Comparison of ENCODE assay signal across 20 cellular contexts in the genomic region with DNA sequence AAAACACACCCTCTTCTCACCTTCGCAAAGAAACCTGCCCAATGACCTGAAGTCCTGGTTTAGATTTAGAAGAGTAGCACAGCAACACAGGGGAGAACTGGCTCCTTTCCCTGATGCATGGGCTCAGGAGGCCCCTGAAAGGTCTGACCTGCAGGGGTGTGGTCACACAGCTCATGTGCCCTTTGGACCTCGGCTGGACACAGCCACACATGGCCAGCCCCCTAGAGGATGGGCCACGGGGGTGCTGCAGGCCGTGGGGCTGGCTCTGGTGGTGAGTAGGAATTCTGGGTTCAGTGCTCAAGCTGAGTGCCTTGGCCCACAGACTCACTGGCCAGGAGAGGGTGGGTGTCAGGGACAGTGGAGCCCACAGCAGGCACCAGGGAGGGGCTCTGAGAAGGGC.
DNase-seq lines count a peak whose midpoint lies in the region; ATAC-seq, FAIRE-seq and TF ChIP-seq lines count a peak whose summit lies in the region.
"Had no signal": no experiment of that assay in that cellular context is flagged by ENCODE, and none has a peak within 500 bp of the region (broad histone marks: within the 10 kb centered on the region; RNA-seq: fewer than 3 reads in every experiment).

No MANE protein-coding gene starts in this region.

- no peak for TF ChIP-seq POLR2A in HepG2 (IDR thresholded peaks at IDR 0.05; ENCODE audit: insufficient read depth in 1 of 2, low read depth in 2 of 2, low read length in 2 of 2)

- DNase-seq in HuH-7 (ENCODE audit: low spot score) (peak; percentile 54), HuH-7.5 (ENCODE audit: low spot score) (peak; percentile 18), HepG2 (ENCODE audit: low spot score) (peak; percentile 55), upper lobe of right lung (no peak), small intestine (no peak), omental fat pad (ENCODE audit: low spot score) (no peak)
- no peak for DNase-seq in activated T-helper 1 cell treated with anti-CD3 and anti-CD28 coated beads, Interleukin-12 subunit alpha, Interleukin-12 subunit beta, Interleukin-2, Interleukin-4 antibody, amounts not matched to agents 30 ng/mL and 10 ng/mL and 1 ng/mL, durations not matched to agents 14 hours and 24 hours and 36 hours (ENCODE audit: low spot score)
- DNase-seq: ACHN; BE2C; C1 segment of cervical spinal cord; Caco-2; CD4-positive, alpha-beta T cell; H9 had no signal

- peak; percentile 41 for TF ChIP-seq CTCF in HepG2 (CRISPR knock-in tag; IDR thresholded peaks at IDR 0.05)
- no peak for TF ChIP-seq CTCF in upper lobe of right lung (IDR thresholded peaks at IDR 0.05)
- TF ChIP-seq CTCF in omental fat pad (IDR thresholded peaks at IDR 0.05) = no peak

- intact Hi-C loops in HepG2 (cut with micrococcal nuclease; ENCODE audit: unreplicated experiment) = no loop called here
- intact Hi-C loops in upper lobe of right lung (cut with DNase I) = no loop called here
- intact Hi-C loops in activated T-helper 1 cell treated with anti-CD3 and anti-CD28 coated beads, Interleukin-12 subunit alpha, Interleukin-12 subunit beta, Interleukin-2, Interleukin-4 antibody, amounts not matched to agents 30 ng/mL and 10 ng/mL and 1 ng/mL, durations not matched to agents 14 hours and 24 hours and 36 hours (cut with micrococcal nuclease) = no loop called here

- CTCF ChIA-PET in HepG2 (lab: Yijun Ruan, JAX; ENCODE audit: low intra/inter-chr PET ratio, low total read pairs) = no interaction called here

- POLR2A ChIA-PET in HepG2 (lab: Yijun Ruan, JAX) = no interaction called here

- peak overlapping the region; percentile 79 for H3K4me2 ChIP-seq in HepG2 (ENCODE audit: low read depth, low read length)

- H3K9me3 ChIP-seq in HepG2 (ENCODE audit: low read length) = no peaks in the 10 kb centered on the region
- H3K9me3 ChIP-seq in upper lobe of right lung = no peaks in the 10 kb centered on the region
- H3K9me3 ChIP-seq in small intestine (ENCODE audit: control insufficient read depth, low read depth) = no peaks in the 10 kb centered on the region
- H3K9me3 ChIP-seq: BE2C had no signal

- WGBS in HepG2 (ENCODE audit: low lambda C conversion rate) = 0% methylated on average over 1 of the region's 4 CpGs
- 31 to 58% (median 40%) methylated on average over 4 of the region's 4 CpGs for WGBS in small intestine, 3 donors

- H3K36me3 Mint-ChIP-seq in activated T-helper 1 cell treated with anti-CD3 and anti-CD28 coated beads, Interleukin-12 subunit alpha, Interleukin-12 subunit beta, Interleukin-2, Interleukin-4 antibody, amounts not matched to agents 30 ng/mL and 10 ng/mL and 1 ng/mL, durations not matched to agents 14 hours and 24 hours and 36 hours (ENCODE audit: low read depth) = no peaks in the 10 kb centered on the region
- H3K36me3 Mint-ChIP-seq: IgD-negative memory B cell had no signal

- H3K27ac Mint-ChIP-seq in activated T-helper 1 cell treated with anti-CD3 and anti-CD28 coated beads, Interleukin-12 subunit alpha, Interleukin-12 subunit beta, Interleukin-2, Interleukin-4 antibody, amounts not matched to agents 30 ng/mL and 10 ng/mL and 1 ng/mL, durations not matched to agents 14 hours and 24 hours and 36 hours = no peak overlapping the region
- H3K27ac Mint-ChIP-seq: CD4-positive, alpha-beta T cell; IgD-negative memory B cell had no signal

- no peaks in the 10 kb centered on the region for H3K4me1 Mint-ChIP-seq in activated T-helper 1 cell treated with anti-CD3 and anti-CD28 coated beads, Interleukin-12 subunit alpha, Interleukin-12 subunit beta, Interleukin-2, Interleukin-4 antibody, amounts not matched to agents 30 ng/mL and 10 ng/mL and 1 ng/mL, durations not matched to agents 14 hours and 24 hours and 36 hours (ENCODE audit: low read depth)
- H3K4me1 Mint-ChIP-seq: IgD-negative memory B cell had no signal

- no peaks in the 10 kb centered on the region for H4K20me1 ChIP-seq in HepG2 (ENCODE audit: insufficient read depth, low read length)

- no peak overlapping the region for H3K4me3 Mint-ChIP-seq in activated T-helper 1 cell treated with anti-CD3 and anti-CD28 coated beads, Interleukin-12 subunit alpha, Interleukin-12 subunit beta, Interleukin-2, Interleukin-4 antibody, amounts not matched to agents 30 ng/mL and 10 ng/mL and 1 ng/mL, durations not matched to agents 14 hours and 24 hours and 36 hours
- H3K4me3 Mint-ChIP-seq: CD4-positive, alpha-beta T cell; H9; IgD-negative memory B cell had no signal

- H3K27ac ChIP-seq in HepG2 (ENCODE audit: extremely low read length, insufficient read depth, low read length) (no peak overlapping the region), upper lobe of right lung (no peak overlapping the region), small intestine (ENCODE audit: low read depth in 1 of 2, low read length in 1 of 2) (no peak overlapping the region)

- no peak overlapping the region; the same call in 1 of the 2 replicates for H3K9ac ChIP-seq in HepG2 (ENCODE audit: insufficient read depth, low read depth, low read length)

- H3K36me3 ChIP-seq in HepG2 (replicated peaks in 1 of 2; ENCODE audit: control insufficient read depth in 1 of 2, insufficient read depth in 2 of 2, low read length in 2 of 2) (no peaks in the 10 kb centered on the region), upper lobe of right lung (no peaks in the 10 kb centered on the region), small intestine (ENCODE audit: control insufficient read depth in 2 of 2, insufficient read depth in 2 of 2, low read length in 2 of 2) (no peaks in the 10 kb centered on the region)
- H3K36me3 ChIP-seq: BE2C had no signal

- no peak for TF ChIP-seq EP300 in HepG2 (IDR thresholded peaks at IDR 0.05; ENCODE audit: low read depth in 2 of 2, low read length in 2 of 2)
- TF ChIP-seq EP300 in HepG2 (CRISPR knock-in tag; IDR thresholded peaks at IDR 0.05; ENCODE audit: borderline replicate concordance) = no peak

- FAIRE-seq in HepG2 (lab: Jason Lieb, UNC) (peak; percentile 37), small intestine (lab: Jason Lieb, UNC) (no peak)
- FAIRE-seq: A204.1, D721Med, G401.6, GM12891, GM19239, H1 had no signal

- ATAC-seq in HepG2 (peak; percentile 97), upper lobe of right lung (peak; percentile 15), omental fat pad (ENCODE audit: low FRiP score) (no peak)

- in situ Hi-C loops in HepG2 (cut with HindIII; ENCODE audit: extremely low pct_ligation_motif_present, low pct_unique_long_range_greater_than_20kb) = no loop called here

- no peak for TF ChIP-seq RAD21 in HepG2 (CRISPR knock-in tag; IDR thresholded peaks at IDR 0.05)

- no peaks in the 10 kb centered on the region for H3K27me3 ChIP-seq in HepG2 (ENCODE audit: control insufficient read depth in 1 of 2, insufficient read depth in 2 of 2, low read length in 2 of 2)
- H3K27me3 ChIP-seq in upper lobe of right lung = peaks cover 8% of the 10 kb centered on the region
- H3K27me3 ChIP-seq in small intestine (ENCODE audit: control insufficient read depth in 2 of 2, insufficient read depth in 2 of 2, low read length in 2 of 2) = no peaks in the 10 kb centered on the region
- H3K27me3 ChIP-seq: BE2C had no signal

- H3K27me3 Mint-ChIP-seq in activated T-helper 1 cell treated with anti-CD3 and anti-CD28 coated beads, Interleukin-12 subunit alpha, Interleukin-12 subunit beta, Interleukin-2, Interleukin-4 antibody, amounts not matched to agents 30 ng/mL and 10 ng/mL and 1 ng/mL, durations not matched to agents 14 hours and 24 hours and 36 hours (ENCODE audit: insufficient read depth) = no peaks in the 10 kb centered on the region

- H3K4me1 ChIP-seq in HepG2 (ENCODE audit: insufficient read depth, low read length) (peaks cover 26% of the 10 kb centered on the region), upper lobe of right lung (no peaks in the 10 kb centered on the region), small intestine (ENCODE audit: control insufficient read depth in 2 of 2, insufficient read depth in 1 of 2, low read depth in 1 of 2, low read length in 1 of 2) (no peaks in the 10 kb centered on the region)

- H2AFZ ChIP-seq in HepG2 (ENCODE audit: low read length) = no peak overlapping the region

- H3K9me3 Mint-ChIP-seq in activated T-helper 1 cell treated with anti-CD3 and anti-CD28 coated beads, Interleukin-12 subunit alpha, Interleukin-12 subunit beta, Interleukin-2, Interleukin-4 antibody, amounts not matched to agents 30 ng/mL and 10 ng/mL and 1 ng/mL, durations not matched to agents 14 hours and 24 hours and 36 hours = no peaks in the 10 kb centered on the region
- H3K9me3 Mint-ChIP-seq: CD4-positive, alpha-beta T cell; H9; IgD-negative memory B cell had no signal

- BruUV-seq in HepG2 (replicated peaks; lab: Mats Ljungman, UMichigan) = no TSS peak

- peak overlapping the region; percentile 3 to 46 (median 35); a peak in 3 of 6 replicates for H3K4me3 ChIP-seq in HepG2 (replicated peaks in 1 of 3; ENCODE audit: insufficient read depth in 1 of 3, low read depth in 2 of 3, low read length in 3 of 3)
- H3K4me3 ChIP-seq in upper lobe of right lung = no peak overlapping the region
- H3K4me3 ChIP-seq in small intestine (ENCODE audit: low read depth in 1 of 2, low read length in 2 of 2) = no peak overlapping the region

- H3K79me2 ChIP-seq in HepG2 (ENCODE audit: insufficient read depth, low read length) = no peaks in the 10 kb centered on the region

TF ChIP-seq in HepG2, 621 proteins besides CTCF, POLR2A, EP300 and RAD21 (continues in another document):
- TF ChIP-seq HOMEZ (CRISPR knock-in tag; IDR thresholded peaks at IDR 0.05; ENCODE audit: low read depth) (no peak), ZNF737 (CRISPR knock-in tag; IDR thresholded peaks at IDR 0.05; ENCODE audit: borderline replicate concordance) (no peak), EHMT2 (IDR thresholded peaks at IDR 0.05; ENCODE audit: borderline replicate concordance, low read depth, low read length) (peak; percentile 61; the same call in 1 of the 2 replicates), SP140L (CRISPR knock-in tag; IDR thresholded peaks at IDR 0.05; ENCODE audit: borderline replicate concordance) (no peak), ZNF720 (CRISPR knock-in tag; IDR thresholded peaks at IDR 0.05) (no peak), KLF13 (CRISPR knock-in tag; IDR thresholded peaks at IDR 0.05) (no peak)

Comparison
In these comparisons a context has a peak if more than half of its experiments do, and no peak if none do; other contexts are left out.
1. DNase-seq: peak in HuH-7 (single experiment), HuH-7.5 (single experiment) and HepG2 (single experiment); none in upper lobe of right lung (single experiment), activated T-helper 1 cell treated with anti-CD3 and anti-CD28 coated beads, Interleukin-12 subunit alpha, Interleukin-12 subunit beta, Interleukin-2, Interleukin-4 antibody, amounts not matched to agents 30 ng/mL and 10 ng/mL and 1 ng/mL, durations not matched to agents 14 hours and 24 hours and 36 hours (single experiment), small intestine (single experiment) and omental fat pad (single experiment).
2. H3K4me3 ChIP-seq: peak in HepG2 (3 of 3); none in upper lobe of right lung (single experiment) and small intestine (0 of 2).